Comparison of ENCODE assay signal across 8 cellular contexts in the genomic region with DNA sequence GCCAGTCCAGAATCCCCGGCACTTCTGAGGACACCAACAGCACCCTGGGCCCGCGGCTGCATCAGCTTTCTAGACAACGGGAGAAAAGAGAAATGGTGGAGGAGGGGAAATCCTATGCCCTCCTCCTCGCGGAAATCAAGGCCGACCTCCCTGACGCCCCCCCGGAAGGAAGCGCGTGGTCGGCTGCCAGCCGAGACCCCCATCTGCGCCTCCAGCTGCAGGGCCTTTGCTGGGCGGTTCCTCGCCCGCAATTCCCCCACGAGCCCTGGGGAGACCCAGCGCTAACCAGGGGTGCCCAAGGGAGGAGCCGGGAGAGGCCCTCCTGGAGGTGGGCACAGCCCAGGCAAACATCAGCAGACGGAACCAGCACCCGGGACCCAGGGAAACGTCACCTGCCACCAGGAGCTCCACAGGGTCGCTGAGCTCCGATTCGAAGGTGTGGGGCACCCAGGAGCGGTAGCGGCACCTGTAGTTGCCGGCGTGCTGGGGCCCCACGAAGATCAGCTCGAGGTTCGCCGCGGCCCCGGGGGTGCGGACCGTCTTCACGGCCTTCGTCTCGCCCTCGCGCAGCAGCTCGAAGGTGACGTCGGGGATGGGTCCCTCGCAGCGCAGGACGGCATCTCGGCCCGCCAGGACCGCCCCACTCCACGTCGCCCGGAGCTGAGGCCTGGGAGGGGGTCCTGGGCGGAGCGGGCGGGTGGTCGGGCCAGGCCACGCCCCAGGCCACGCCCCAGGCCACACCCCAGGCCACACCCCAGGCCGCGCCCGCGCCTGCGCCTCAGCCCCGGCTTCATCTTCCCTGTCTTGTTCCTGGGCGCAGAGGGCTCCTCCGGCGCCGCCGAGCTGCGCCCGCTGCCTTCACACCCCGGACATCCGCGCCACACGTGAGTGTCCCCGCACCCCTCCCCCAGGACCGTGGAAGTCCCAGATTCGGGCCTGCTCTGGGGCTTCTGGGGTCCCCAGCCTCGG. TPM values are rescaled to one million over a fixed set of nuclear protein-coding genes. Genes with fewer than 3 reads are reported as not detected.
DNase-seq lines count a peak whose midpoint lies in the region; ATAC-seq lines count a peak whose summit lies in the region.

No MANE protein-coding gene starts in this region.

- DNase-seq in NCI-H1417 (lab: John Stamatoyannopoulos, UW) (peak; percentile 71 to 84 (median 82)), NCI-H1417 treated with DMSO at 0.1 percent for 48 hours (lab: John Stamatoyannopoulos, UW) (no peak), NCI-H2107 treated with DMSO at 0.1 percent for 48 hours (lab: John Stamatoyannopoulos, UW; ENCODE audit: unreplicated experiment) (peak; percentile 40), cerebellum (ENCODE audit: low spot score) (peak; percentile 96), left kidney (ENCODE audit: low read depth, low spot score) (peak; percentile 72)
- DNase-seq in stimulated activated CD4-positive, alpha-beta T cell treated with anti-CD3 and anti-CD28 coated beads, Interleukin-2, amount 100 ng/mL, for 24 hours, result peak; percentile 63 to 73

- peak; percentile 82 for ATAC-seq in HG02870 (IDR thresholded peaks at IDR 0.05; ENCODE audit: unreplicated experiment)
- peak; percentile 89 to 94 for ATAC-seq in activated CD4-positive, CD25-positive, alpha-beta regulatory T cell treated with anti-CD3 and anti-CD28 coated beads, Interleukin-2, amount 50 U/mL, for 24 hours

RNA-seq across cellular contexts. Expression of a gene that starts 6.0 kb away (rescaled TPM):
- total RNA-seq in cerebellum, result 2.0 TPM

RNA-seq across cellular contexts. Expression of a gene that starts 15.3 kb away (rescaled TPM):
- 7.0 TPM for total RNA-seq in cerebellum

RNA-seq across cellular contexts. Expression of a gene that starts 20.5 kb away (rescaled TPM):
- 3.7 TPM for total RNA-seq in cerebellum

RNA-seq across cellular contexts. Expression of a gene that starts 33.6 kb away (rescaled TPM):
- 0.73 TPM for total RNA-seq in cerebellum

RNA-seq across cellular contexts. Expression of a gene that starts 39.8 kb away (rescaled TPM):
- total RNA-seq in cerebellum, result 920 TPM
